Comparison of ENCODE assay signal across 18 cellular contexts in the genomic region with DNA sequence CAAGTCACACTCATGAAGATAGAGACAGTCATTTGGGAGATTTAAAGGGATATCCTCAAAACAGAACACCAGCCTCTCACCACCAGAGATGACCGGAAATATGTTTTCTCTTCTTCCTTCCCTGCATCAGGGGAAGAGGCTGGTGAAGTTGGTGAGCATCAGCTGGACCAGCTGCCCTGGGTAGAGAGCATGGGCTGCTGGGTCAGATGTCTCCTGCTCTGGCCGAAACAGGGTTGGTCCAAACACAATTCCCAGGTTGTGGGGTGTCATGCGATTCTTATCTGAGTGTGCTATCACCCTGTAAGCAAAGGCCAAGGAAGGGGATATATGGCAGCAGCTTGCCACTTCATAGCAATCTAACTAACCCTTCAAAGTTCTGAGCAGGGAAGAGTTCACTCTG. TPM values are rescaled to one million over a fixed set of nuclear protein-coding genes. Genes with fewer than 3 reads are reported as not detected.
"Had no signal": no experiment of that assay in that cellular context is flagged by ENCODE, and none has a peak within 500 bp of the region (broad histone marks: within the 10 kb centered on the region; RNA-seq: fewer than 3 reads in every experiment).

No MANE protein-coding gene starts in this region.

- H3K27ac ChIP-seq: heart left ventricle, thyroid gland, WERI-Rb-1 had no signal

- H3K27ac Mint-ChIP-seq: dendritic cell treated with granulocyte-macrophage colony-stimulating factor and Interleukin-4, amounts not matched to agents 40 ng/mL and 50 ng/mL, for 4 days had no signal

- H3K4me3 ChIP-seq: heart left ventricle, thyroid gland had no signal

- H3K9me3 Mint-ChIP-seq: dendritic cell treated with granulocyte-macrophage colony-stimulating factor and Interleukin-4, amounts not matched to agents 40 ng/mL and 50 ng/mL, for 4 days; neural crest cell had no signal

- H3K4me3 Mint-ChIP-seq: dendritic cell treated with granulocyte-macrophage colony-stimulating factor and Interleukin-4, amounts not matched to agents 40 ng/mL and 50 ng/mL, for 4 days; neural crest cell; T-helper 17 cell had no signal

- H3K36me3 ChIP-seq: thyroid gland had no signal

- DNase-seq: activated CD4-positive, alpha-beta T cell treated with anti-CD3 and anti-CD28 coated beads for 48 hours; activated CD8-positive, alpha-beta memory T cell treated with anti-CD3 and anti-CD28 coated beads for 24 hours; activated effector memory CD4-positive, alpha-beta T cell treated with Interleukin-2 at 50 U/mL for 16 hours; aorta; cerebellar nuclear complex; effector memory CD4-positive, alpha-beta T cell; foreskin melanocyte; heart left ventricle; mesendoderm; T-helper 17 cell; thyroid gland; WERI-Rb-1 had no signal

- ATAC-seq: heart left ventricle, sciatic nerve, T-helper 17 cell had no signal

- H3K27me3 Mint-ChIP-seq: dendritic cell treated with granulocyte-macrophage colony-stimulating factor and Interleukin-4, amounts not matched to agents 40 ng/mL and 50 ng/mL, for 4 days; T-helper 17 cell had no signal

- H3K9me3 ChIP-seq: heart left ventricle, thyroid gland had no signal

RNA-seq across cellular contexts. Expression of a gene that starts 17.3 kb away (rescaled TPM):
- total RNA-seq: aorta, lower leg skin, sciatic nerve, T-helper 17 cell, thyroid gland had no signal

RNA-seq across cellular contexts. Expression of a gene that starts 37.8 kb away (rescaled TPM):
- total RNA-seq: aorta, fibroblast of lung, lower leg skin, neural crest cell, osteocyte, sciatic nerve, T-helper 17 cell had no signal
